Comparison of ENCODE assay signal across 18 cellular contexts in genomic region chr22:30402036-30402759, GRCh38. TPM values are rescaled to one million over a fixed set of nuclear protein-coding genes. Genes with fewer than 3 reads are reported as not detected.
DNase-seq lines count a peak whose midpoint lies in the region; ATAC-seq and TF ChIP-seq lines count a peak whose summit lies in the region.
"Had no signal": no experiment of that assay in that cellular context is flagged by ENCODE, and none has a peak within 500 bp of the region (broad histone marks: within the 10 kb centered on the region; RNA-seq: fewer than 3 reads in every experiment).

No MANE protein-coding gene starts in this region.

- no peaks in the 10 kb centered on the region for H3K27me3 Mint-ChIP-seq in activated CD8-positive, alpha-beta T cell treated with anti-CD3 and anti-CD28 coated beads for 36 hours
- H3K27me3 Mint-ChIP-seq in activated CD8-positive, alpha-beta T cell treated with anti-CD3 and anti-CD28 coated beads, Interleukin-2, amount 10 ng/mL, durations not matched to agents 7 days and 5 days (ENCODE audit: low read depth): no peaks in the 10 kb centered on the region

- peaks cover 15% of the 10 kb centered on the region for H3K36me3 Mint-ChIP-seq in activated CD8-positive, alpha-beta T cell treated with anti-CD3 and anti-CD28 coated beads for 36 hours (ENCODE audit: low read depth)
- peaks cover 16% of the 10 kb centered on the region for H3K36me3 Mint-ChIP-seq in activated CD8-positive, alpha-beta T cell treated with anti-CD3 and anti-CD28 coated beads, Interleukin-2, amount 10 ng/mL, durations not matched to agents 7 days and 5 days (ENCODE audit: low read depth)

- H3K9me3 Mint-ChIP-seq in activated CD8-positive, alpha-beta T cell treated with anti-CD3 and anti-CD28 coated beads for 36 hours: no peaks in the 10 kb centered on the region
- no peaks in the 10 kb centered on the region for H3K9me3 Mint-ChIP-seq in activated CD8-positive, alpha-beta T cell treated with anti-CD3 and anti-CD28 coated beads, Interleukin-2, amount 10 ng/mL, durations not matched to agents 7 days and 5 days (ENCODE audit: insufficient read depth)
- H3K9me3 Mint-ChIP-seq: activated T-cell treated with anti-CD3 and anti-CD28 coated beads, Interleukin-2, amount 50 U/mL, for 72 hours; CD8-positive, alpha-beta T cell had no signal

- H3K27ac Mint-ChIP-seq in activated CD8-positive, alpha-beta T cell treated with anti-CD3 and anti-CD28 coated beads for 36 hours: peak overlapping the region; percentile 49
- H3K27ac Mint-ChIP-seq in activated CD8-positive, alpha-beta T cell treated with anti-CD3 and anti-CD28 coated beads, Interleukin-2, amount 10 ng/mL, durations not matched to agents 7 days and 5 days: no peak overlapping the region
- H3K27ac Mint-ChIP-seq: CD8-positive, alpha-beta T cell had no signal

- ATAC-seq in activated CD8-positive, alpha-beta T cell treated with anti-CD3 and anti-CD28 coated beads for 36 hours: no peak
- ATAC-seq in activated CD8-positive, alpha-beta T cell treated with anti-CD3 and anti-CD28 coated beads, Interleukin-2, amount 10 ng/mL, durations not matched to agents 7 days and 5 days: no peak
- ATAC-seq in HG02678 (IDR thresholded peaks at IDR 0.05; ENCODE audit: unreplicated experiment): no peak
- ATAC-seq: activated T-cell treated with anti-CD3 and anti-CD28 coated beads, Interleukin-2, amount 50 U/mL, for 72 hours; CD8-positive, alpha-beta T cell; upper lobe of right lung had no signal

- CTCF ChIA-PET in activated CD8-positive, alpha-beta T cell treated with anti-CD3 and anti-CD28 coated beads for 36 hours (lab: Charles Lee): interaction anchor here (0.9 to 1.7 kb wide), 3 partner anchors 11 to 114 kb away, joined by 3 to 8 read pairs (median 4); no protein-coding TSS in a partner anchor
- CTCF ChIA-PET in activated CD8-positive, alpha-beta T cell treated with anti-CD3 and anti-CD28 coated beads, Interleukin-2, amount 10 ng/mL, durations not matched to agents 7 days and 5 days (lab: Charles Lee): interaction anchor here (1.0 to 1.4 kb wide), 7 partner anchors 9 to 294 kb away, joined by 3 to 4 read pairs (median 3); partner anchors contain the start of gene CASTOR1

- H3K4me1 Mint-ChIP-seq in activated CD8-positive, alpha-beta T cell treated with anti-CD3 and anti-CD28 coated beads for 36 hours (ENCODE audit: low read depth): peaks cover 27% of the 10 kb centered on the region
- H3K4me1 Mint-ChIP-seq in activated CD8-positive, alpha-beta T cell treated with anti-CD3 and anti-CD28 coated beads, Interleukin-2, amount 10 ng/mL, durations not matched to agents 7 days and 5 days (ENCODE audit: low read depth): peaks cover 21% of the 10 kb centered on the region

- TF ChIP-seq CTCF in activated CD8-positive, alpha-beta T cell treated with anti-CD3 and anti-CD28 coated beads for 36 hours (IDR thresholded peaks at IDR 0.05): no peak

- H3K27ac ChIP-seq in angular gyrus (ENCODE audit: low read depth, low read length) (peak overlapping the region; percentile 82), temporal lobe (ENCODE audit: low read depth, low read length) (peak overlapping the region; percentile 59)
- H3K27ac ChIP-seq: coronary artery, parathyroid adenoma, skin epidermis, upper lobe of right lung had no signal

- no peak overlapping the region for H3K4me3 Mint-ChIP-seq in activated CD8-positive, alpha-beta T cell treated with anti-CD3 and anti-CD28 coated beads for 36 hours
- no peak overlapping the region for H3K4me3 Mint-ChIP-seq in activated CD8-positive, alpha-beta T cell treated with anti-CD3 and anti-CD28 coated beads, Interleukin-2, amount 10 ng/mL, durations not matched to agents 7 days and 5 days
- H3K4me3 Mint-ChIP-seq: activated T-cell treated with anti-CD3 and anti-CD28 coated beads, Interleukin-2, amount 50 U/mL, for 72 hours; CD8-positive, alpha-beta T cell had no signal

- POLR2A ChIA-PET in activated CD8-positive, alpha-beta T cell treated with anti-CD3 and anti-CD28 coated beads for 36 hours (lab: Charles Lee): interaction anchor here (0.6 to 1.4 kb wide), 4 partner anchors 9 to 798 kb away, joined by 3 to 5 read pairs (median 4); partner anchors contain the start of gene MTFP1
- POLR2A ChIA-PET in activated CD8-positive, alpha-beta T cell treated with anti-CD3 and anti-CD28 coated beads, Interleukin-2, amount 10 ng/mL, durations not matched to agents 7 days and 5 days (lab: Charles Lee): interaction anchor here (0.9 to 2.3 kb wide), 2 partner anchors 20 to 22 kb away, joined by 3 to 11 read pairs; no protein-coding TSS in a partner anchor

- no peak for DNase-seq in activated CD8-positive, alpha-beta T cell treated with anti-CD3 and anti-CD28 coated beads for 36 hours
- no peak for DNase-seq in activated CD8-positive, alpha-beta T cell treated with anti-CD3 and anti-CD28 coated beads, Interleukin-2, amount 10 ng/mL, durations not matched to agents 7 days and 5 days
- peak; percentile 54 for DNase-seq in iPS-NIHi11 (ENCODE audit: low spot score)
- no peak for DNase-seq in activated T-cell treated with anti-CD3 and anti-CD28 coated beads, Interleukin-2, amount 50 U/mL, for 48 hours
- DNase-seq in activated CD4-positive, CD25-positive, alpha-beta regulatory T cell treated with anti-CD3 and anti-CD28 coated beads, Interleukin-2, amount 50 U/mL, for 72 hours: no peak
- DNase-seq: activated T-cell treated with anti-CD3 and anti-CD28 coated beads, Interleukin-2, amount 50 U/mL, for 72 hours; DND-41; GOT3; kidney; MM.1S; upper lobe of right lung had no signal

- intact Hi-C loops in activated CD8-positive, alpha-beta T cell treated with anti-CD3 and anti-CD28 coated beads for 36 hours (cut with micrococcal nuclease): no loop called here

RNA-seq across cellular contexts. Expression of gene SEC14L2, which starts 5.4 kb away (rescaled TPM):
- total RNA-seq in activated CD8-positive, alpha-beta T cell treated with anti-CD3 and anti-CD28 coated beads for 36 hours: 10 to 100 TPM; 15.1 to 15.4 TPM
- total RNA-seq in activated CD8-positive, alpha-beta T cell treated with anti-CD3 and anti-CD28 coated beads, Interleukin-2, amount 10 ng/mL, durations not matched to agents 7 days and 5 days: 10 to 100 TPM in 1 of 2 experiments, 1 to 10 TPM in 1; 9.7 to 13.1 TPM
- total RNA-seq in temporal lobe: 3.9 TPM

RNA-seq across cellular contexts. Expression of gene RNF215, which starts 15.0 kb away (rescaled TPM):
- 1 to 10 TPM; 7.1 to 7.2 TPM for total RNA-seq in activated CD8-positive, alpha-beta T cell treated with anti-CD3 and anti-CD28 coated beads for 36 hours
- total RNA-seq in activated CD8-positive, alpha-beta T cell treated with anti-CD3 and anti-CD28 coated beads, Interleukin-2, amount 10 ng/mL, durations not matched to agents 7 days and 5 days: 10 to 100 TPM; 12.0 to 14.6 TPM
- 13.8 TPM for total RNA-seq in temporal lobe

RNA-seq across cellular contexts. Expression of gene MTFP1, which starts 23.4 kb away (rescaled TPM):
- total RNA-seq in activated CD8-positive, alpha-beta T cell treated with anti-CD3 and anti-CD28 coated beads for 36 hours: 10 to 100 TPM; 89.8 to 93.8 TPM
- total RNA-seq in activated CD8-positive, alpha-beta T cell treated with anti-CD3 and anti-CD28 coated beads, Interleukin-2, amount 10 ng/mL, durations not matched to agents 7 days and 5 days: 10 to 100 TPM; 67.4 to 68.0 TPM
- 0.98 TPM for total RNA-seq in temporal lobe

RNA-seq across cellular contexts. Expression of gene CCDC157, which starts 45.4 kb away (rescaled TPM):
- 1 to 10 TPM; 2.2 to 2.4 TPM for total RNA-seq in activated CD8-positive, alpha-beta T cell treated with anti-CD3 and anti-CD28 coated beads for 36 hours
- total RNA-seq in activated CD8-positive, alpha-beta T cell treated with anti-CD3 and anti-CD28 coated beads, Interleukin-2, amount 10 ng/mL, durations not matched to agents 7 days and 5 days: 1 to 10 TPM; 4.3 to 5.0 TPM
- total RNA-seq in temporal lobe: 3.4 TPM

RNA-seq across cellular contexts. Expression of gene SF3A1, which starts 45.5 kb away (rescaled TPM):
- total RNA-seq in activated CD8-positive, alpha-beta T cell treated with anti-CD3 and anti-CD28 coated beads for 36 hours: 100 to 1,000 TPM; 252 to 262 TPM
- total RNA-seq in activated CD8-positive, alpha-beta T cell treated with anti-CD3 and anti-CD28 coated beads, Interleukin-2, amount 10 ng/mL, durations not matched to agents 7 days and 5 days: 100 to 1,000 TPM; 211 to 246 TPM
- total RNA-seq in temporal lobe: 18.2 TPM

Comparison
In these comparisons a context has a peak if more than half of its experiments do, and no peak if none do; other contexts are left out.
1. RNA of gene MTFP1, which starts 23.4 kb away (total RNA-seq): 89.8 to 93.8 TPM in activated CD8-positive, alpha-beta T cell treated with anti-CD3 and anti-CD28 coated beads for 36 hours and 67.4 to 68.0 TPM in activated CD8-positive, alpha-beta T cell treated with anti-CD3 and anti-CD28 coated beads, Interleukin-2, amount 10 ng/mL, durations not matched to agents 7 days and 5 days; 0.98 TPM in temporal lobe (single experiment); every median in the first group is over 10 times any median in the second.